ENCODE assay signal across 17 cellular contexts in the genomic region with DNA sequence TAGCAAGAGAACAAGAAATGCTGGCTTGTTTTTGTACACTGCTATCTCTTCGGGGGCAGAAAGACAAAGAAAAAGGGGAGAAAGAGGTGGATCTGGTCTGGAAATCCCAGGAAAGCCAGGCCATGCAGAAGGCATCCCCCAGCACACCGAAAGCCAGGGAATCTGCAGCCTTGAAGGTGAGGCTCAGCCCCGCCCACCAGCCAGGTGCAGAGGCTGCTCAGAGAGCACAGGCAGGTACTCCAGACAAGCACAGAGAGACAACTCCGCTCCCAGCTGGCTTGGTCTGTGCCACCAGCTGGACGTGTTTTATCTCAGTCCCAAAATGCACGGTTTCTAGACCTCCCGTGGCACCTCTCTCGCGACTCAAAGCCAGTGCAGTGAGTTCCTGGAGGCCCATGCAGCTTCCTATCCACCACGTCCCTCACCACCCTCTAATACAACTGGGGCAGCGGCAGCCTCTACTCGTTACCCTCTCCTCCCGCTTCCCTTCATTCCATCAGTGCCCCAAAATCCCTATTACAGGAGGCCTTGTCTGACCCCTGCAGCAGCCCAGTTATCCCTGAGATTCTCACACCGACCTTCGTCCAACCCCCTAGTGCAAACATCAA.
A peak's percentile ranks its signal among the peaks of the same experiment; 100 is the strongest.
DNase-seq lines count a peak whose midpoint lies in the region; ATAC-seq and TF ChIP-seq lines count a peak whose summit lies in the region.
"Had no signal": no experiment of that assay in that cellular context is flagged by ENCODE, and none has a peak within 500 bp of the region (broad histone marks: within the 10 kb centered on the region; RNA-seq: fewer than 3 reads in every experiment).

No MANE protein-coding gene starts in this region.

- H4K20me1 ChIP-seq in neural progenitor cell (ENCODE audit: low read depth), result peaks cover 38% of the 10 kb centered on the region

- H3K27me3 ChIP-seq in esophagus squamous epithelium, result no peaks in the 10 kb centered on the region
- no peaks in the 10 kb centered on the region for H3K27me3 ChIP-seq in neural progenitor cell
- H3K27me3 ChIP-seq: BE2C had no signal

- no peak for TF ChIP-seq POLR2A in esophagus squamous epithelium (IDR thresholded peaks at IDR 0.05)

- H3K27ac Mint-ChIP-seq in neural progenitor cell, result peak overlapping the region; percentile 65
- no peak overlapping the region for H3K27ac Mint-ChIP-seq in activated naive CD4-positive, alpha-beta T cell treated with anti-CD3 and anti-CD28 coated beads, Interleukin-2, amount 10 ng/mL, durations not matched to agents 7 days and 5 days

- H3K9me3 ChIP-seq in esophagus squamous epithelium, result no peaks in the 10 kb centered on the region
- no peaks in the 10 kb centered on the region for H3K9me3 ChIP-seq in neural progenitor cell (ENCODE audit: low read depth)
- H3K9me3 ChIP-seq: BE2C, psoas muscle had no signal

- TF ChIP-seq CTCF in esophagus squamous epithelium (IDR thresholded peaks at IDR 0.05) (no peak), neural progenitor cell (IDR thresholded peaks at IDR 0.05) (no peak)

- WGBS in esophagus squamous epithelium, 2 donors, result 75 to 88% methylated on average over 13 of the region's 15 CpGs

- peak overlapping the region in 1 of 4 donors; percentile 5 for H3K4me3 ChIP-seq in esophagus squamous epithelium
- no peak overlapping the region for H3K4me3 ChIP-seq in neural progenitor cell
- H3K4me3 ChIP-seq: psoas muscle had no signal

- ATAC-seq in HG03521 (IDR thresholded peaks at IDR 0.05; ENCODE audit: unreplicated experiment), result no peak
- ATAC-seq: SK-N-SH treated with all-trans-retinoic acid at 6 μM for 48 hours had no signal

- DNase-seq in DMS153 treated with DMSO at 0.1 percent for 48 hours (lab: John Stamatoyannopoulos, UW; ENCODE audit: unreplicated experiment) (peak; percentile 28), NCI-H1105 treated with DMSO at 0.1 percent for 48 hours (lab: John Stamatoyannopoulos, UW) (peak; percentile 31), esophagus squamous epithelium (lab: John Stamatoyannopoulos, UW) (no peak), neural progenitor cell (ENCODE audit: low spot score) (no peak), SW 1271 (lab: John Stamatoyannopoulos, UW) (no peak), islet precursor cell (no peak)
- DNase-seq in activated naive CD4-positive, alpha-beta T cell treated with anti-CD3 and anti-CD28 coated beads, Interleukin-2, amount 10 ng/mL, durations not matched to agents 7 days and 5 days, result no peak
- DNase-seq: activated CD8-positive, alpha-beta memory T cell treated with anti-CD3 and anti-CD28 coated beads, Interleukin-2, amount 50 U/mL, for 48 hours; BE2C; erythroblast; GF-D8; mesendoderm; MV-4-11; psoas muscle; stimulated activated CD4-positive, alpha-beta T cell treated with anti-CD3 and anti-CD28 coated beads, Interleukin-1b, Interleukin-23, amount 100 ng/mL, for 48 hours had no signal

- H3K79me2 ChIP-seq in neural progenitor cell (ENCODE audit: low read depth), result peaks cover 98% of the 10 kb centered on the region

- H3K9me3 Mint-ChIP-seq in neural progenitor cell, result peaks cover 5% of the 10 kb centered on the region
- H3K9me3 Mint-ChIP-seq in activated naive CD4-positive, alpha-beta T cell treated with anti-CD3 and anti-CD28 coated beads, Interleukin-2, amount 10 ng/mL, durations not matched to agents 7 days and 5 days, result no peaks in the 10 kb centered on the region

- H3K27ac ChIP-seq in esophagus squamous epithelium, result peak overlapping the region in 3 of 4 donors; percentile 60 to 65 (median 62)
- H3K27ac ChIP-seq in neural progenitor cell, result no peak overlapping the region
- H3K27ac ChIP-seq: psoas muscle had no signal

- peaks cover 6% of the 10 kb centered on the region for H3K4me1 Mint-ChIP-seq in neural progenitor cell
- H3K4me1 Mint-ChIP-seq in activated naive CD4-positive, alpha-beta T cell treated with anti-CD3 and anti-CD28 coated beads, Interleukin-2, amount 10 ng/mL, durations not matched to agents 7 days and 5 days, result peaks cover 27% of the 10 kb centered on the region

- CTCF ChIA-PET in activated naive CD4-positive, alpha-beta T cell treated with anti-CD3 and anti-CD28 coated beads, Interleukin-2, amount 10 ng/mL, durations not matched to agents 7 days and 5 days (lab: Charles Lee), result no interaction called here

- H3F3A ChIP-seq in neural progenitor cell (ENCODE audit: low read depth), result no peaks in the 10 kb centered on the region

- no peak overlapping the region for H3K4me2 ChIP-seq in neural progenitor cell

- H3K4me3 Mint-ChIP-seq in neural progenitor cell, result no peak overlapping the region
- no peak overlapping the region for H3K4me3 Mint-ChIP-seq in activated naive CD4-positive, alpha-beta T cell treated with anti-CD3 and anti-CD28 coated beads, Interleukin-2, amount 10 ng/mL, durations not matched to agents 7 days and 5 days

- H3K36me3 Mint-ChIP-seq in neural progenitor cell, result peaks cover 32% of the 10 kb centered on the region
- peaks cover 27% of the 10 kb centered on the region for H3K36me3 Mint-ChIP-seq in activated naive CD4-positive, alpha-beta T cell treated with anti-CD3 and anti-CD28 coated beads, Interleukin-2, amount 10 ng/mL, durations not matched to agents 7 days and 5 days

- H3K4me1 ChIP-seq in esophagus squamous epithelium (peaks cover 10 to 30% (median 17%) of the 10 kb centered on the region in 3 donors), neural progenitor cell (no peaks in the 10 kb centered on the region)
- H3K4me1 ChIP-seq: BE2C, psoas muscle had no signal

- H3K36me3 ChIP-seq in esophagus squamous epithelium (no peaks in the 10 kb centered on the region), neural progenitor cell (no peaks in the 10 kb centered on the region)
- H3K36me3 ChIP-seq: BE2C had no signal

- no peak overlapping the region for H2AFZ ChIP-seq in neural progenitor cell (replicated peaks)

- H3K9ac ChIP-seq in neural progenitor cell, result no peak overlapping the region

- peaks cover 6% of the 10 kb centered on the region for H3K27me3 Mint-ChIP-seq in neural progenitor cell (ENCODE audit: insufficient read depth, low read depth)
- H3K27me3 Mint-ChIP-seq in activated naive CD4-positive, alpha-beta T cell treated with anti-CD3 and anti-CD28 coated beads, Interleukin-2, amount 10 ng/mL, durations not matched to agents 7 days and 5 days, result peaks cover 10% of the 10 kb centered on the region

- intact Hi-C loops in esophagus squamous epithelium (cut with DNase I), result no loop called here

Comparison
In these comparisons a context has a peak if more than half of its experiments do, and no peak if none do; other contexts are left out.
1. DNase-seq: peak in DMS153 treated with DMSO at 0.1 percent for 48 hours (single experiment) and NCI-H1105 treated with DMSO at 0.1 percent for 48 hours (single experiment); none in esophagus squamous epithelium (single experiment), neural progenitor cell (single experiment), activated naive CD4-positive, alpha-beta T cell treated with anti-CD3 and anti-CD28 coated beads, Interleukin-2, amount 10 ng/mL, durations not matched to agents 7 days and 5 days (single experiment), SW 1271 (0 of 2) and islet precursor cell (single experiment).